8 cellular contexts compared by ENCODE assay signal in genomic region chr6:131951576-131952230, GRCh38. TPM values are rescaled to one million over a fixed set of nuclear protein-coding genes. Genes with fewer than 3 reads are reported as not detected.
DNase-seq lines count a peak whose midpoint lies in the region; ATAC-seq and TF ChIP-seq lines count a peak whose summit lies in the region.

No MANE protein-coding gene starts in this region.

- TF ChIP-seq CTCF in dorsolateral prefrontal cortex (IDR thresholded peaks at IDR 0.05 in 54 of 56, conservative IDR thresholded peaks at IDR 0.05 in 2 of 56; ENCODE audit: low read depth in 1 of 56, partially characterized antibody in 56 of 56): no peak

- H3K9me3 Mint-ChIP-seq in naive thymus-derived CD8-positive, alpha-beta T cell: no peaks in the 10 kb centered on the region

- intact Hi-C loops in dorsolateral prefrontal cortex (cut with DNase I): loop anchor here in 1 of 2 donors (5.0 kb wide), 1 partner anchor 206 kb away; no protein-coding TSS in a partner anchor

- peaks cover 7 to 14% (median 10%) of the 10 kb centered on the region in 4 donors for H3K4me1 Mint-ChIP-seq in naive thymus-derived CD8-positive, alpha-beta T cell

- peak; percentile 52 for DNase-seq in A172 (ENCODE audit: low spot score)
- peak; percentile 25 for DNase-seq in HT1080 (ENCODE audit: low read depth)
- DNase-seq in dorsolateral prefrontal cortex: no peak
- DNase-seq in naive thymus-derived CD8-positive, alpha-beta T cell: no peak
- no peak for DNase-seq in OCI-M2 (lab: John Stamatoyannopoulos, UW; ENCODE audit: unreplicated experiment)
- DNase-seq in kidney tubule cell (ENCODE audit: low spot score): no peak
- no peak for DNase-seq in cerebellar nuclear complex (lab: John Stamatoyannopoulos, UW)
- no peak for DNase-seq in NCI-H1694 treated with DMSO at 0.1 percent for 48 hours (lab: John Stamatoyannopoulos, UW)

- peak overlapping the region; percentile 45 to 85 (median 72) for H3K4me3 Mint-ChIP-seq in naive thymus-derived CD8-positive, alpha-beta T cell

- peaks cover 38 to 90% (median 60%) of the 10 kb centered on the region in 5 donors for H3K27me3 Mint-ChIP-seq in naive thymus-derived CD8-positive, alpha-beta T cell

- H3K4me3 ChIP-seq in dorsolateral prefrontal cortex: peak overlapping the region; percentile 44 to 82 (median 66)

- no peak overlapping the region for H3K27ac Mint-ChIP-seq in naive thymus-derived CD8-positive, alpha-beta T cell

- H3K27ac ChIP-seq in dorsolateral prefrontal cortex: peak overlapping the region in 30 of 59 donors; percentile 5 to 92 (median 72)

- H3K36me3 Mint-ChIP-seq in naive thymus-derived CD8-positive, alpha-beta T cell: peaks cover 0 to 2% (median 2%) of the 10 kb centered on the region in 3 donors

- H3K27me3 ChIP-seq in dorsolateral prefrontal cortex: peaks cover 0 to 9% (median 0%) of the 10 kb centered on the region in 45 donors

- POLR2A ChIA-PET in naive thymus-derived CD8-positive, alpha-beta T cell (lab: Charles Lee): no interaction called here

- no peak for ATAC-seq in naive thymus-derived CD8-positive, alpha-beta T cell

RNA-seq across cellular contexts. Expression of gene CCN2, which starts 0.5 kb away (rescaled TPM):
- 42.1 and 42.6 TPM in 2 replicates for total RNA-seq in A172 (2014; rRNA removed; shearing (Covaris generic))
- 25.7 and 41.6 TPM in 2 replicates for total RNA-seq in HT1080 (2014; rRNA removed; shearing (Covaris generic))
- 411 and 567 TPM in 2 replicates for polyA plus RNA-seq in HT1080 (2015; cell fraction: cytosol; rRNA removed)
- polyA plus RNA-seq in HT1080 (2015; cell fraction: nucleus; rRNA removed): 1,331 and 1,345 TPM in 2 replicates
- 10 to 100 TPM in 105 of 120 experiments, 1 to 10 TPM in 15; 3.8 to 82.4 (median 17.0) TPM for total RNA-seq in dorsolateral prefrontal cortex
- under 1 TPM in 1 of 2 experiments, not detected in 1; 0.41 TPM for total RNA-seq in naive thymus-derived CD8-positive, alpha-beta T cell
- polyA plus RNA-seq in naive thymus-derived CD8-positive, alpha-beta T cell: not detected

Comparison
In these comparisons a context has a peak if more than half of its experiments do, and no peak if none do; other contexts are left out.
1. DNase-seq: peak in A172 (single experiment) and HT1080 (single experiment); none in dorsolateral prefrontal cortex (0 of 10), naive thymus-derived CD8-positive, alpha-beta T cell (0 of 10), OCI-M2 (single experiment), kidney tubule cell (single experiment), cerebellar nuclear complex (0 of 2) and NCI-H1694 treated with DMSO at 0.1 percent for 48 hours (single experiment).